14 cellular contexts compared by ENCODE assay signal in the genomic region with DNA sequence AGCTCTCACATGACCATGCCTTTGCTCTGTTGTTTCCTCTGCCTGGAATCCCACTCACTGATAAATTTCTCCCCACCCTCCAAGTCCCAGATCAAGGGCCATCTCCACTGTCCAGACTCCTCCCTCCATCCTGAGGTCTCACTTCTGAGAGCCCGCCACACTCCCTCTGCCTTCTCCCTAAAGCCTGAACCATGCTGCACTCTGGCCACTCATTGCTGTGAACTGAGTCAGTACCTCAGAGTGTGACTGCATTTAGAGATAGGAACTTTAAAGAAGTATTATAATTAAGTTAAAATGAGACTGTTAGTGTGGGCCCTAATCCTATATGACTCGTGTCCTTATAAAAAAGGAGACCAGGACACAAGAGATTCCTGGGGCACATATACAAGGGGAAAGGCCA. TPM values are rescaled to one million over a fixed set of nuclear protein-coding genes. Genes with fewer than 3 reads are reported as not detected.
"Had no signal": no experiment of that assay in that cellular context is flagged by ENCODE, and none has a peak within 500 bp of the region (broad histone marks: within the 10 kb centered on the region; RNA-seq: fewer than 3 reads in every experiment).

No MANE protein-coding gene starts in this region.

- H3K4me1 Mint-ChIP-seq: memory B cell had no signal

- H3K9me3 Mint-ChIP-seq: activated T-cell treated with anti-CD3 and anti-CD28 coated beads, Interleukin-2, amount 50 U/mL, for 72 hours; stimulated activated naive CD8-positive, alpha-beta T cell treated with anti-CD3 and anti-CD28 coated beads, Interleukin-15, amount 100 ng/mL, for 72 hours; T-helper 2 cell treated with Interferon-gamma antibody and Interleukin-4, amounts not matched to agents 5 μg/mL and 100 μg/mL, for 36 hours had no signal

- H3K4me2 ChIP-seq: hepatocyte had no signal

- H3K4me1 ChIP-seq: left ventricle myocardium inferior, SJCRH30, upper lobe of left lung had no signal

- H3K4me3 ChIP-seq: hepatocyte, left ventricle myocardium inferior, SJCRH30, upper lobe of left lung had no signal

- H3K36me3 Mint-ChIP-seq: memory B cell had no signal

- H3K27me3 ChIP-seq: SJCRH30, upper lobe of left lung had no signal

- H3K27ac ChIP-seq: hepatocyte, left ventricle myocardium inferior, SJCRH30, upper lobe of left lung had no signal

- DNase-seq: activated CD4-positive, alpha-beta T cell treated with anti-CD3 and anti-CD28 coated beads, Interleukin-2, amount 50 U/mL, for 48 hours; activated CD8-positive, alpha-beta memory T cell treated with anti-CD3 and anti-CD28 coated beads, Interleukin-2, amount 50 U/mL, for 4 hours; activated naive CD4-positive, alpha-beta T cell; activated T-cell treated with anti-CD3 and anti-CD28 coated beads, Interleukin-2, amount 50 U/mL, for 72 hours; left ventricle myocardium inferior; SJCRH30; stimulated activated naive CD8-positive, alpha-beta T cell treated with anti-CD3 and anti-CD28 coated beads, Interleukin-15, amount 100 ng/mL, for 72 hours; upper lobe of left lung had no signal

- H2AFZ ChIP-seq: hepatocyte had no signal

- H3K27me3 Mint-ChIP-seq: stimulated activated naive CD8-positive, alpha-beta T cell treated with anti-CD3 and anti-CD28 coated beads, Interleukin-15, amount 100 ng/mL, for 72 hours had no signal

- H3K9me3 ChIP-seq: SJCRH30 had no signal

- H3K36me3 ChIP-seq: left ventricle myocardium inferior, SJCRH30, upper lobe of left lung had no signal

- H3K79me2 ChIP-seq: hepatocyte had no signal

- H3K4me3 Mint-ChIP-seq: activated T-cell treated with anti-CD3 and anti-CD28 coated beads, Interleukin-2, amount 50 U/mL, for 72 hours; memory B cell; stimulated activated naive CD8-positive, alpha-beta T cell treated with anti-CD3 and anti-CD28 coated beads, Interleukin-15, amount 100 ng/mL, for 72 hours; T-helper 2 cell treated with Interferon-gamma antibody and Interleukin-4, amounts not matched to agents 5 μg/mL and 100 μg/mL, for 36 hours had no signal

- H3K27ac Mint-ChIP-seq: activated T-cell treated with anti-CD3 and anti-CD28 coated beads, Interleukin-2, amount 50 U/mL, for 72 hours; memory B cell; stimulated activated naive CD8-positive, alpha-beta T cell treated with anti-CD3 and anti-CD28 coated beads, Interleukin-15, amount 100 ng/mL, for 72 hours; T-helper 2 cell treated with Interferon-gamma antibody and Interleukin-4, amounts not matched to agents 5 μg/mL and 100 μg/mL, for 36 hours had no signal

RNA-seq across cellular contexts. Expression of gene WNT7A, which starts 9.9 kb away (rescaled TPM):
- total RNA-seq: glomerular endothelial cell, left ventricle myocardium inferior, osteocyte, sciatic nerve, SJCRH30 had no signal
